ENCODE assay signal across 10 cellular contexts in the genomic region with DNA sequence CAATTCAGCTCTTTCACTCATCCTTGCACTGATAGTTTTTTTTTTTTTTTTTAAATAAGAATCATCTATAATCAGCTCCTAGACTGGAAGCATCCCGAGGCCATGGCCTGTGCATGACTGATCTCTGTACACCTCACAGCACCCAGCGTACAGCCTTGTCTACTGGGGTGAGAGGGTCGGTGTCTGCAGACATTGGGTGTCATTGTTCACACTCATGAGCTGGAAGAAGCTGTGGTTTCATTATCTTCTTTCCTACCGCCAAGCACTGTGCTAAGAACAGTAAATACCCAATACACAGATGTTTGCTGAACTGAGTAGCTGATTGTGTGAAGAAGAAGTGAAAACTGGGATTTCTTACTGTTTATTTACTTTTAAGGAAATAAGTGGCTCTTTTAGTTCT.
DNase-seq lines count a peak whose midpoint lies in the region; ATAC-seq and TF ChIP-seq lines count a peak whose summit lies in the region.
"Had no signal": no experiment of that assay in that cellular context is flagged by ENCODE, and none has a peak within 500 bp of the region (broad histone marks: within the 10 kb centered on the region; RNA-seq: fewer than 3 reads in every experiment).

No MANE protein-coding gene starts in this region.

- no peaks in the 10 kb centered on the region for H3K36me3 Mint-ChIP-seq in CD4-positive, alpha-beta T cell (ENCODE audit: low read depth)
- no peaks in the 10 kb centered on the region for H3K36me3 Mint-ChIP-seq in natural killer cell treated with Interleukin-12 subunit alpha and Interleukin-12 subunit beta and Interleukin-15 and Interleukin-18, amount 100 ng/mL, for 72 hours

- H3K27ac ChIP-seq in CD4-positive, alpha-beta T cell (ENCODE audit: low read depth, low read length): peak overlapping the region; percentile 30
- H3K27ac ChIP-seq in angular gyrus (ENCODE audit: low read depth, low read length): peak overlapping the region; percentile 64

- no peaks in the 10 kb centered on the region for H3K9me3 ChIP-seq in CD4-positive, alpha-beta T cell (ENCODE audit: control insufficient read depth, low read length)

- no peak overlapping the region for H3K4me3 Mint-ChIP-seq in CD4-positive, alpha-beta T cell
- peak overlapping the region; percentile 91 for H3K4me3 Mint-ChIP-seq in natural killer cell treated with Interleukin-12 subunit alpha and Interleukin-12 subunit beta and Interleukin-15 and Interleukin-18, amount 100 ng/mL, for 72 hours

- CTCF ChIA-PET in CD4-positive, alpha-beta T cell (lab: Charles Lee): interaction anchor here (1.6 to 2.0 kb wide), 4 partner anchors 21 to 355 kb away, joined by 5 to 9 read pairs (median 6); no protein-coding TSS in a partner anchor

- no peak for DNase-seq in CD4-positive, alpha-beta T cell
- peak; percentile 77 for DNase-seq in natural killer cell treated with Interleukin-12 subunit alpha and Interleukin-12 subunit beta and Interleukin-15 and Interleukin-18, amount 100 ng/mL, for 72 hours (ENCODE audit: low spot score)
- DNase-seq in left lobe of liver (ENCODE audit: low spot score) (no peak), NCI-H2029 (lab: John Stamatoyannopoulos, UW) (no peak)
- DNase-seq: activated CD8-positive, alpha-beta memory T cell treated with anti-CD3 and anti-CD28 coated beads, Interleukin-2, amount 50 U/mL, for 48 hours; DMS79 treated with DMSO at 0.1 percent for 48 hours; SIG-M5 had no signal

- POLR2A ChIA-PET in CD4-positive, alpha-beta T cell (lab: Charles Lee): interaction anchor here (0.6 to 3.6 kb wide), 10 partner anchors 10 to 530 kb away, joined by 3 to 34 read pairs (median 3); a partner anchor contains a TSS

- H3K27me3 ChIP-seq in CD4-positive, alpha-beta T cell (ENCODE audit: control insufficient read depth, insufficient read depth, low read length): no peaks in the 10 kb centered on the region

- H3K4me1 Mint-ChIP-seq in CD4-positive, alpha-beta T cell (ENCODE audit: low read depth): peaks cover 81% of the 10 kb centered on the region
- H3K4me1 Mint-ChIP-seq in natural killer cell treated with Interleukin-12 subunit alpha and Interleukin-12 subunit beta and Interleukin-15 and Interleukin-18, amount 100 ng/mL, for 72 hours (ENCODE audit: low read depth in 2 of 2): peaks cover 78 to 80% of the 10 kb centered on the region in 2 donors

- no peak for TF ChIP-seq CTCF in CD4-positive, alpha-beta T cell (IDR thresholded peaks at IDR 0.05)

- intact Hi-C loops in CD4-positive, alpha-beta T cell (cut with DNase I, micrococcal nuclease): loop anchor here (2.0 to 10.0 kb wide), 13 partner anchors 20 to 678 kb away; a partner anchor contains a TSS

- no peaks in the 10 kb centered on the region for H3K9me3 Mint-ChIP-seq in CD4-positive, alpha-beta T cell
- no peaks in the 10 kb centered on the region for H3K9me3 Mint-ChIP-seq in natural killer cell treated with Interleukin-12 subunit alpha and Interleukin-12 subunit beta and Interleukin-15 and Interleukin-18, amount 100 ng/mL, for 72 hours

- H3K27ac Mint-ChIP-seq in CD4-positive, alpha-beta T cell: peak overlapping the region; percentile 81
- H3K27ac Mint-ChIP-seq in natural killer cell treated with Interleukin-12 subunit alpha and Interleukin-12 subunit beta and Interleukin-15 and Interleukin-18, amount 100 ng/mL, for 72 hours: peak overlapping the region; percentile 95 to 96

- ATAC-seq in CD4-positive, alpha-beta T cell (ENCODE audit: poor library complexity): peak; percentile 30
- ATAC-seq in GM19043 (IDR thresholded peaks at IDR 0.05; ENCODE audit: low read depth, unreplicated experiment) (peak; percentile 36), GM19395 (IDR thresholded peaks at IDR 0.05; ENCODE audit: unreplicated experiment) (no peak), left lobe of liver (no peak)
- peak; percentile 69 to 76 for ATAC-seq in natural killer cell treated with Interleukin-12 subunit alpha and Interleukin-12 subunit beta and Interleukin-15 and Interleukin-18, amount 100 ng/mL, for 72 hours

- H3K27me3 Mint-ChIP-seq in CD4-positive, alpha-beta T cell: no peaks in the 10 kb centered on the region
- H3K27me3 Mint-ChIP-seq in natural killer cell treated with Interleukin-12 subunit alpha and Interleukin-12 subunit beta and Interleukin-15 and Interleukin-18, amount 100 ng/mL, for 72 hours: no peaks in the 10 kb centered on the region

Comparison
In these comparisons a context has a peak if more than half of its experiments do, and no peak if none do; other contexts are left out.
1. ATAC-seq: peak in CD4-positive, alpha-beta T cell (single experiment), GM19043 (single experiment) and natural killer cell treated with Interleukin-12 subunit alpha and Interleukin-12 subunit beta and Interleukin-15 and Interleukin-18, amount 100 ng/mL, for 72 hours (2 of 2); none in GM19395 (single experiment) and left lobe of liver (single experiment).